Comparison of ENCODE assay signal across 1 cellular context in the genomic region with DNA sequence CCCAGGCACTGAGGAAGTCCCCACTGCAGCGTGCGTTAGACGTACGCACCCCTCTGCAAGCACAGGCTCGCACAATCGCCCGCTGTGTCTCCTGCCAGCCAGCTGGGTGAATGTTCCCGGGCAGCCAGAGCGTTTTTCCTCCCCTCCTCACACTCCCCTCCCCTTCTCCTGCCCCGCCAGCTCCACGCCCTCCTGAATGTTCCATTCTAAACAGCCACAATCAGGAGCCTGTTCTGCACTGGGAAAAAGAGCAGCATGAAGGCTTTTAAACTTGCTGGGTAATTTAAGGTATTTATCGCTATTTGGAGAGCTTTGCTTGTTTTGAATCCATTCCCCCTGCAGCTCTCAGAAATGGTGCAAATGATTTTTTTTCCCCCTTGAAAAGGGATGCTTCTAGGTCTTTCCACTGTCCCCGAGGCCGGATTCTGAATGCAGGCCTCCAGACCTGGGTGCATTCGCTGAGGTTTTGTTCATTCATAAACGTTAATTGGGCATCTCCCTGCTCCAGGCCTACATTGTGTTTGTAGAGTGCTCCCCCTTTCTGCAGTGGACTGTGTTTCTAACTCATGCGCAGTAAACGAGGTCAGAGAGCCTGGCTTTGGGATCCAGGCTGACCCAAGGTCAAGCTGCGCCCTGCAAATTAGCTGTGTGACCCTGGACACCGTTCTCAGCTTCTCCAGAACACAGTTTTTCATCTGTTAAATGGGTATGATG.
TF ChIP-seq lines count a peak whose summit lies in the region.

No MANE protein-coding gene starts in this region.

TF ChIP-seq in HCT116, 20 proteins besides CTCF, POLR2A, EP300 and RAD21 (continued from another document):
- TF ChIP-seq, protein P1, sequence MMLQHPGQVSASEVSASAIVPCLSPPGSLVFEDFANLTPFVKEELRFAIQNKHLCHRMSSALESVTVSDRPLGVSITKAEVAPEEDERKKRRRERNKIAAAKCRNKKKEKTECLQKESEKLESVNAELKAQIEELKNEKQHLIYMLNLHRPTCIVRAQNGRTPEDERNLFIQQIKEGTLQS (IDR thresholded peaks at IDR 0.05): no peak
- no peak for TF ChIP-seq SP1 (IDR thresholded peaks at IDR 0.05; ENCODE audit: low read depth)
- TF ChIP-seq YY1 (IDR thresholded peaks at IDR 0.05; ENCODE audit: extremely low read depth, insufficient replicate concordance, low read depth, low read length): no peak
- no peak for TF ChIP-seq SIN3A (IDR thresholded peaks at IDR 0.05; ENCODE audit: low read depth)
- no peak for TF ChIP-seq ZNF274 (IDR thresholded peaks at IDR 0.05; ENCODE audit: low read depth, low read length)
